In genomic region chr10:454860-455259, GRCh38 we compare ENCODE assay signal across 9 cellular contexts.
DNase-seq lines count a peak whose midpoint lies in the region; ATAC-seq and TF ChIP-seq lines count a peak whose summit lies in the region.
"Had no signal": no experiment of that assay in that cellular context is flagged by ENCODE, and none has a peak within 500 bp of the region (broad histone marks: within the 10 kb centered on the region; RNA-seq: fewer than 3 reads in every experiment).

No MANE protein-coding gene starts in this region.

- no peak for ATAC-seq in naive thymus-derived CD8-positive, alpha-beta T cell
- ATAC-seq in GM18858 (IDR thresholded peaks at IDR 0.05; ENCODE audit: unreplicated experiment): no peak

- POLR2A ChIA-PET in BJ (lab: Charles Lee): interaction anchor here (0.6 kb wide), 1 partner anchor 356 kb away, joined by 7 read pairs; no protein-coding TSS in a partner anchor
- POLR2A ChIA-PET in naive thymus-derived CD8-positive, alpha-beta T cell (lab: Charles Lee): interaction anchor here (0.5 to 0.7 kb wide), 2 partner anchors 15 to 71 kb away, joined by 3 to 4 read pairs; no protein-coding TSS in a partner anchor

- peak; percentile 85 for DNase-seq in BJ (ENCODE audit: low read depth)
- DNase-seq in M059J (ENCODE audit: low read depth): peak; percentile 91
- peak; percentile 45 to 62 for DNase-seq in dermis microvascular lymphatic vessel endothelial cell (ENCODE audit: low read depth in 2 of 2)
- DNase-seq in naive thymus-derived CD8-positive, alpha-beta T cell: no peak
- no peak for DNase-seq in NCI-H2227 treated with DMSO at 0.1 percent for 48 hours (lab: John Stamatoyannopoulos, UW)
- no peak for DNase-seq in coronary artery (ENCODE audit: low spot score)
- DNase-seq in NCI-H2081 (lab: John Stamatoyannopoulos, UW): no peak
- DNase-seq: stimulated activated CD4-positive, alpha-beta T cell treated with anti-CD3 and anti-CD28 coated beads, Interleukin-4, amount 100 ng/mL, for 24 hours had no signal

- no peak for TF ChIP-seq CTCF in BJ (IDR thresholded peaks at IDR 0.05; ENCODE audit: insufficient read depth, low read depth, low read length)
- no peak for TF ChIP-seq CTCF in coronary artery (IDR thresholded peaks at IDR 0.05)

- peaks cover 0 to 7% (median 0%) of the 10 kb centered on the region in 9 donors for H3K9me3 Mint-ChIP-seq in naive thymus-derived CD8-positive, alpha-beta T cell

- peak overlapping the region; percentile 48 to 91 (median 86) for H3K27ac Mint-ChIP-seq in naive thymus-derived CD8-positive, alpha-beta T cell

- H3K36me3 ChIP-seq in BJ (ENCODE audit: control insufficient read depth, insufficient read depth, low read length): no peaks in the 10 kb centered on the region

- no peaks in the 10 kb centered on the region for H3K27me3 ChIP-seq in BJ (ENCODE audit: control insufficient read depth, insufficient read depth, low read length)

- peak overlapping the region in 1 of 2 donors; percentile 37 for H3K27ac ChIP-seq in coronary artery

- H3K4me1 Mint-ChIP-seq in naive thymus-derived CD8-positive, alpha-beta T cell: peaks cover 33 to 73% (median 58%) of the 10 kb centered on the region in 4 donors

- CTCF ChIA-PET in BJ (lab: Yijun Ruan, JAX): interaction anchor here (0.7 kb wide), 1 partner anchor 18 kb away, joined by 3 read pairs; no protein-coding TSS in a partner anchor

- H3K4me3 ChIP-seq in BJ (ENCODE audit: low read depth, low read length): no peak overlapping the region
- H3K4me3 ChIP-seq in coronary artery: no peak overlapping the region

- H3K4me3 Mint-ChIP-seq in naive thymus-derived CD8-positive, alpha-beta T cell: peak overlapping the region; percentile 2 to 82 (median 56)

- no peaks in the 10 kb centered on the region for H3K36me3 Mint-ChIP-seq in naive thymus-derived CD8-positive, alpha-beta T cell

- H3K27me3 Mint-ChIP-seq in naive thymus-derived CD8-positive, alpha-beta T cell: no peaks in the 10 kb centered on the region

Comparison
In these comparisons a context has a peak if more than half of its experiments do, and no peak if none do; other contexts are left out.
1. DNase-seq: peak in BJ (single experiment), M059J (single experiment) and dermis microvascular lymphatic vessel endothelial cell (2 of 2); none in naive thymus-derived CD8-positive, alpha-beta T cell (0 of 10), NCI-H2227 treated with DMSO at 0.1 percent for 48 hours (single experiment), coronary artery (single experiment) and NCI-H2081 (0 of 2).